Comparison of ENCODE assay signal across 8 cellular contexts in the genomic region with DNA sequence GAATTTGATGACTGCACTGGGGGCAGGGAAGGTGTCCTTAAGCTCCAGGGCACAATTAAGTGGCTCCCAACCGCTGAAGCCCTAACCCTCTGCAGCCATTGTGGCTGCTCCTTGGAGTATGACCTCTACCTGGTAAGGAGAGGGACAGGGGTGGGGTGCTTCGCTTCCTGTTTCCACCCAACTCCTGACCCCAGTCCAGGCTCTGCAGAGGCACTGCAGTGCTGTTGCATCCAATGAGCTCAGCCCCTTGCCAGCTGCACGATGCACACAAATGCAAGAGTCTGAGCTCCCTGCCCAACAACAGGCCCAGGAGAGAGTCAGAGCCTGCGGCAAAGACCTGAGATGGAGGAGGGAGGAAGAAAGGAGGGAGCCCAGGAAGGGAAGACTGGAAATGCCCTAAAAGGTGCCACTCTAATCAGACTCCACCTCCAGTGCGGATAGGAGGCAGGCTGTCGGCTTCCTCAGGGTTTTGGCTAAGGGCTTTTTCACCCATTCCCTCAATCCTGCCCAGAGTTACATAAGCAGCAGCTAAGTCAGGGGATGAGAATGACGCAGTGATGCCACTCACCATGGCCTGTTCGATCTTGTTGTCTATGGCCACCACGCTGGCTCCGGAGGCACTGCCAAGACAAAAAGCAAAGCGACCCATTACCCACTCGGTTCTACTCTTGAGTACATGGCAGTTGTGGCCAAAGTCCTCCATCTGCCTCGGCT.
DNase-seq lines count a peak whose midpoint lies in the region; TF ChIP-seq lines count a peak whose summit lies in the region.

No MANE protein-coding gene starts in this region.

- peaks cover 30% of the 10 kb centered on the region for H3K36me3 ChIP-seq in NT2/D1 (ENCODE audit: insufficient read depth, insufficient read length, low read length)
- H3K36me3 ChIP-seq in mesodermal cell (ENCODE audit: control insufficient read depth, insufficient read depth, low read length), result peaks cover 11% of the 10 kb centered on the region
- no peaks in the 10 kb centered on the region for H3K36me3 ChIP-seq in uterus

- 10 to 15% methylated on average over 2 to 4 of the region's 13 CpGs for WGBS in mesodermal cell (ENCODE audit: insufficient coverage in 2 of 2), 2 experiments

- no peaks in the 10 kb centered on the region for H3K27me3 ChIP-seq in NT2/D1 (ENCODE audit: insufficient read depth, insufficient read length)
- H3K27me3 ChIP-seq in uterus, result no peaks in the 10 kb centered on the region

- H3K27ac ChIP-seq in mesodermal cell (ENCODE audit: low read depth, low read length, severe bottlenecking) (no peak overlapping the region), uterus (peak overlapping the region; percentile 95 to 96)

- peak overlapping the region; percentile 68 for H3K4me3 ChIP-seq in NT2/D1 (ENCODE audit: insufficient read length, low read depth)
- peak overlapping the region; percentile 79 for H3K4me3 ChIP-seq in choroid plexus epithelial cell (ENCODE audit: low read depth, low read length)
- peak overlapping the region; percentile 56 for H3K4me3 ChIP-seq in mesodermal cell (ENCODE audit: extremely low read depth, insufficient read depth, low read length, poor library complexity, severe bottlenecking)
- peak overlapping the region; percentile 66 to 70 for H3K4me3 ChIP-seq in uterus

- no peak for TF ChIP-seq CTCF in CD14-positive monocyte (IDR thresholded peaks at IDR 0.05)
- TF ChIP-seq CTCF in choroid plexus epithelial cell (conservative IDR thresholded peaks at IDR 0.05; ENCODE audit: low read depth, low read length), result no peak
- TF ChIP-seq CTCF in uterus (IDR thresholded peaks at IDR 0.05), result no peak

- no peak for TF ChIP-seq POLR2A in uterus (IDR thresholded peaks at IDR 0.05)

- H3K4me1 ChIP-seq in NT2/D1 (ENCODE audit: insufficient read depth, insufficient read length) (peaks cover 18% of the 10 kb centered on the region), mesodermal cell (ENCODE audit: control insufficient read depth, insufficient read depth, low read length, poor library complexity, severe bottlenecking) (peaks cover 19% of the 10 kb centered on the region), uterus (no peaks in the 10 kb centered on the region)

- peak overlapping the region; percentile 91 to 99 (median 92) for H3K27ac Mint-ChIP-seq in CD14-positive monocyte

- peaks cover 0 to 18% (median 0%) of the 10 kb centered on the region in 3 donors for H3K27me3 Mint-ChIP-seq in CD14-positive monocyte (ENCODE audit: low read depth in 3 of 3)

- DNase-seq in CD14-positive monocyte (ENCODE audit: low spot score) (no peak), NT2/D1 (ENCODE audit: low read depth, low spot score) (no peak), choroid plexus epithelial cell (ENCODE audit: low read depth) (peak; percentile 37), uterus (no peak), SHP77 treated with DMSO at 0.1 percent for 48 hours (lab: John Stamatoyannopoulos, UW) (no peak), NCI-H1048 (lab: John Stamatoyannopoulos, UW) (no peak), NAMALWA (ENCODE audit: low spot score) (no peak)

- H3K4me3 Mint-ChIP-seq in CD14-positive monocyte, result peak overlapping the region; percentile 93 to 96

- H3K9me3 ChIP-seq in NT2/D1 (ENCODE audit: insufficient read depth, low read length) (no peaks in the 10 kb centered on the region), mesodermal cell (ENCODE audit: control insufficient read depth, low read length) (no peaks in the 10 kb centered on the region), uterus (no peaks in the 10 kb centered on the region)

- peaks cover 0 to 6% (median 3%) of the 10 kb centered on the region in 7 donors for H3K9me3 Mint-ChIP-seq in CD14-positive monocyte

- H3K9ac ChIP-seq in NT2/D1 (ENCODE audit: insufficient read length, low read depth), result peak overlapping the region; percentile 81

- intact Hi-C loops in CD14-positive monocyte (cut with micrococcal nuclease), result loop anchor here (2.0 kb wide), 1 partner anchor 41 kb away; no protein-coding TSS in a partner anchor
- intact Hi-C loops in uterus (cut with DNase I; ENCODE audit: low total_unique reads), result loop anchor here (2.0 to 5.0 kb wide), 2 partner anchors 39 to 62 kb away; partner anchors contain the start of genes NCBP2L and TSC22D3

- peaks cover 29 to 35% of the 10 kb centered on the region in 2 donors for H3K36me3 Mint-ChIP-seq in CD14-positive monocyte

- peaks cover 52% of the 10 kb centered on the region for H3K4me1 Mint-ChIP-seq in CD14-positive monocyte
